In genomic region chr20:50724112-50724724, GRCh38 we compare ENCODE assay signal across 9 cellular contexts. TPM values are rescaled to one million over a fixed set of nuclear protein-coding genes. Genes with fewer than 3 reads are reported as not detected.
A peak's percentile ranks its signal among the peaks of the same experiment; 100 is the strongest.
DNase-seq lines count a peak whose midpoint lies in the region; ATAC-seq and TF ChIP-seq lines count a peak whose summit lies in the region.
"Had no signal": no experiment of that assay in that cellular context is flagged by ENCODE, and none has a peak within 500 bp of the region (broad histone marks: within the 10 kb centered on the region; RNA-seq: fewer than 3 reads in every experiment).

No MANE protein-coding gene starts in this region.

- no peak overlapping the region for H3K4me3 ChIP-seq in heart left ventricle
- no peak overlapping the region for H3K4me3 ChIP-seq in body of pancreas
- no peak overlapping the region for H3K4me3 ChIP-seq in muscle layer of duodenum (ENCODE audit: low read depth in 1 of 2, low read length in 2 of 2)
- no peak overlapping the region for H3K4me3 ChIP-seq in tibial artery

- intact Hi-C loops in heart left ventricle (cut with DNase I) (loop anchor here in 1 of 10 donors (5.0 kb wide), 2 partner anchors 67 to 97 kb away; no protein-coding TSS in a partner anchor), cardiac septum (cut with DNase I) (no loop called here), body of pancreas (cut with DNase I) (no loop called here), tibial artery (cut with DNase I; ENCODE audit: low total_unique reads) (no loop called here)

- TF ChIP-seq CTCF in heart left ventricle (IDR thresholded peaks at IDR 0.05) (no peak), body of pancreas (IDR thresholded peaks at IDR 0.05) (no peak), tibial artery (IDR thresholded peaks at IDR 0.05) (no peak)

- ATAC-seq in heart left ventricle, result no peak
- ATAC-seq in body of pancreas, result no peak
- ATAC-seq in HG03095 (IDR thresholded peaks at IDR 0.05; ENCODE audit: unreplicated experiment), result no peak
- ATAC-seq: natural killer cell had no signal

- H3K36me3 ChIP-seq in heart left ventricle, result no peaks in the 10 kb centered on the region
- H3K36me3 ChIP-seq in body of pancreas (replicated peaks in 1 of 2; ENCODE audit: insufficient read depth in 1 of 2, low read depth in 2 of 2), result no peaks in the 10 kb centered on the region
- H3K36me3 ChIP-seq in muscle layer of duodenum (ENCODE audit: control insufficient read depth in 1 of 2, insufficient read depth in 2 of 2, low read length in 2 of 2), result no peaks in the 10 kb centered on the region
- H3K36me3 ChIP-seq in tibial artery, result no peaks in the 10 kb centered on the region

- 77 to 95% (median 89%) methylated on average over 7 of the region's 7 CpGs for WGBS in heart left ventricle, 4 donors
- 89 to 93% methylated on average over 7 of the region's 7 CpGs for WGBS in body of pancreas, 2 donors

- no peak for TF ChIP-seq POLR2A in heart left ventricle (IDR thresholded peaks at IDR 0.05)
- TF ChIP-seq POLR2A in body of pancreas (IDR thresholded peaks at IDR 0.05), result no peak

- H3K9me3 ChIP-seq in heart left ventricle (no peaks in the 10 kb centered on the region), body of pancreas (no peaks in the 10 kb centered on the region), muscle layer of duodenum (ENCODE audit: control insufficient read depth in 1 of 2, low read length in 2 of 2) (no peaks in the 10 kb centered on the region), tibial artery (no peaks in the 10 kb centered on the region)

- H3K4me1 ChIP-seq in heart left ventricle (peaks cover 0 to 32% (median 16%) of the 10 kb centered on the region in 12 donors), body of pancreas (peaks cover 39% of the 10 kb centered on the region), muscle layer of duodenum (ENCODE audit: control insufficient read depth in 1 of 2, insufficient read depth in 2 of 2, low read length in 2 of 2) (peaks cover 5 to 9% of the 10 kb centered on the region in 2 donors), tibial artery (peaks cover 0 to 54% (median 28%) of the 10 kb centered on the region in 4 donors)

- no peak for DNase-seq in heart left ventricle
- DNase-seq in cardiac septum (ENCODE audit: low spot score), result no peak
- no peak for DNase-seq in body of pancreas
- DNase-seq in tibial artery, result peak in 1 of 2 donors; percentile 56
- DNase-seq in kidney glomerular epithelial cell (lab: John Stamatoyannopoulos, UW), result no peak
- DNase-seq in activated CD4-positive, alpha-beta T cell treated with anti-CD3 and anti-CD28 coated beads for 48 hours, result no peak
- DNase-seq: natural killer cell had no signal

- H3K27ac ChIP-seq in heart left ventricle (peak overlapping the region; percentile 64 to 89 (median 76)), body of pancreas (peak overlapping the region in 3 of 4 donors; percentile 19 to 87 (median 42)), muscle layer of duodenum (ENCODE audit: low read length) (peak overlapping the region; percentile 75), tibial artery (peak overlapping the region; percentile 71 to 82)

- H3K27me3 ChIP-seq in heart left ventricle (no peaks in the 10 kb centered on the region), body of pancreas (no peaks in the 10 kb centered on the region), muscle layer of duodenum (ENCODE audit: low read depth, low read length) (no peaks in the 10 kb centered on the region), tibial artery (no peaks in the 10 kb centered on the region)

RNA-seq across cellular contexts. Expression of gene PARD6B, which starts 7.2 kb away (rescaled TPM):
- total RNA-seq in heart left ventricle (10 to 100 TPM in 1 of 9 donors, 1 to 10 TPM in 8; 2.7 to 12.2 (median 5.1) TPM), cardiac septum (3.7 TPM), body of pancreas (1 to 10 TPM; 4.6 to 8.6 TPM)
- polyA plus RNA-seq in heart left ventricle, result 1 to 10 TPM; 1.3 to 2.4 TPM

RNA-seq across cellular contexts. Expression of gene RIPOR3, which starts 32.9 kb away (rescaled TPM):
- total RNA-seq in heart left ventricle (10 to 100 TPM in 2 of 9 donors, 1 to 10 TPM in 7; 2.4 to 10.4 (median 4.9) TPM), cardiac septum (3.4 TPM), body of pancreas (1 to 10 TPM; 2.3 to 6.9 TPM)
- 10 to 100 TPM in 1 of 2 donors, 1 to 10 TPM in 1; 3.0 to 20.7 TPM for polyA plus RNA-seq in heart left ventricle
